7 cellular contexts compared by ENCODE assay signal in the genomic region with DNA sequence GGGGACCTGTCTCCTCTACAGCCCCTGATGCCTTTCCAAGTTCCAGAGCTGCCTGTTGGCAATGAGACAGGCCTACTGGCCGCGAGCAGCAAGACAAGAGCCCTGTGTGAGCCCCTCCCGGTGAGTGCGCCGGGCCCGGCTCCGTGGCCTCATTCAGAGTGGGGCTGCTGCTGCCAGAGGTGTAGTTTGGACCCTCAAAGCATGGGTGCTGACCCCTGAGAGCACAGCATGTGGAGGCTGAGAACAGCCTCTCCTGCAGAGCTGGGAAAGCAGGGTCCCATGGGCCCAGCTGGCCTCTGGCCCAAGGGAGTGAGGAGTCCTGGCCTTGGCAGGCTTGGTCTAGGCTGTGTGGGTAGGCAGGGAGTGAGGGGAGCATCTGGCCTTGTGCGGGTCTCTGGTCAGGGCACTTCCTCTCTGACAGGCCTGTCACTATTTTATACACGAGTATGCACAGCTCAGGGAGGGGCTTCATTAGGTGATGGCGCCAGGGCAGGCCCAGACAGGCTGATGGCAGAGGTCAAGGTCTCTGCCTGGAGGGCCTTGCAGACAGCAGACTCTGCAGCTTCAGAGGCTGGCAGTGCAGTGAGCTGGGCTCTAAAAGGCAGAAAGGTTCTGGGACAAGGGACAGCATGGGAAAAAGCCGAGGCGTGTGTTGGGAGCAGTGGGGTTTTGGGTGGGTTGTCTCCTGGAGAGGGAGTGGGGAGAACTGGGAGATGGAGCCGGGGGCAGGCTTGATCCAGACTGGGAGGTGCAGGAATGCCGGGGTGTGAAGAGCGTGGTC. TPM values are rescaled to one million over a fixed set of nuclear protein-coding genes. Genes with fewer than 3 reads are reported as not detected.
DNase-seq lines count a peak whose midpoint lies in the region; TF ChIP-seq lines count a peak whose summit lies in the region.

No MANE protein-coding gene starts in this region.

- no peaks in the 10 kb centered on the region for H3K27me3 ChIP-seq in MG63

- H3K27me3 Mint-ChIP-seq in Calu3 (ENCODE audit: unreplicated experiment) (no peaks in the 10 kb centered on the region), brain (no peaks in the 10 kb centered on the region), nephron (ENCODE audit: low read depth) (no peaks in the 10 kb centered on the region), HFFc6 (ENCODE audit: insufficient read depth) (peaks cover 4% of the 10 kb centered on the region)

- TF ChIP-seq CTCF in Calu3 (IDR thresholded peaks at IDR 0.05; ENCODE audit: unreplicated experiment) (no peak), brain (conservative IDR thresholded peaks at IDR 0.05) (no peak), nephron (IDR thresholded peaks at IDR 0.05; ENCODE audit: unreplicated experiment in 3 of 3) (no peak), HFFc6 (IDR thresholded peaks at IDR 0.05) (no peak)

- CTCF ChIA-PET in Calu3 (lab: Charles Lee) = no interaction called here

- peak overlapping the region; percentile 30 for H3K27ac Mint-ChIP-seq in Calu3 (ENCODE audit: unreplicated experiment)
- H3K27ac Mint-ChIP-seq in brain = peak overlapping the region in 3 of 5 experiments; percentile 11 to 78 (median 69)
- peak overlapping the region in 2 of 3 experiments; percentile 2 to 76 for H3K27ac Mint-ChIP-seq in nephron
- no peak overlapping the region for H3K27ac Mint-ChIP-seq in HFFc6

- H3K4me3 Mint-ChIP-seq in Calu3 (ENCODE audit: low read depth, unreplicated experiment) (no peak overlapping the region), brain (no peak overlapping the region), nephron (no peak overlapping the region), HFFc6 (no peak overlapping the region)

- intact Hi-C loops in Calu3 (cut with micrococcal nuclease; ENCODE audit: unreplicated experiment) = loop anchor here (10.0 kb wide), 1 partner anchor 95 kb away; no protein-coding TSS in a partner anchor

- TSS peak; percentile 24 for BruUV-seq in Calu3 (replicated peaks; lab: Mats Ljungman, UMichigan)

- no peak overlapping the region for H3K4me3 ChIP-seq in MG63

- H3K9me3 ChIP-seq in MG63 = no peaks in the 10 kb centered on the region

- DNase-seq in Calu3 (no peak), MG63 (peak; percentile 27), HFFc6 (no peak), NCI-H1694 treated with DMSO at 0.1 percent for 48 hours (lab: John Stamatoyannopoulos, UW) (no peak), putamen (ENCODE audit: low spot score) (no peak)

- H3K36me3 Mint-ChIP-seq in Calu3 (ENCODE audit: insufficient read depth, unreplicated experiment) (peaks cover 62% of the 10 kb centered on the region), brain (no peaks in the 10 kb centered on the region), nephron (ENCODE audit: low read depth) (peaks cover 10% of the 10 kb centered on the region), HFFc6 (ENCODE audit: low read depth) (peaks cover 14% of the 10 kb centered on the region)

- H3K9me3 Mint-ChIP-seq in Calu3 (ENCODE audit: low read depth, unreplicated experiment) (no peaks in the 10 kb centered on the region), brain (no peaks in the 10 kb centered on the region), nephron (no peaks in the 10 kb centered on the region), HFFc6 (no peaks in the 10 kb centered on the region)

- peaks cover 9% of the 10 kb centered on the region for H3K36me3 ChIP-seq in MG63

- no peaks in the 10 kb centered on the region for H3K4me1 Mint-ChIP-seq in Calu3 (ENCODE audit: low read depth, unreplicated experiment)
- peaks cover 13% of the 10 kb centered on the region for H3K4me1 Mint-ChIP-seq in brain
- H3K4me1 Mint-ChIP-seq in nephron = no peaks in the 10 kb centered on the region
- peaks cover 21% of the 10 kb centered on the region for H3K4me1 Mint-ChIP-seq in HFFc6 (ENCODE audit: low read depth)

RNA-seq across cellular contexts. Expression of gene ADCY7, which starts 43.4 kb away (rescaled TPM):
- 67.7 and 71.4 TPM in 2 replicates for total RNA-seq in Calu3 (2022)
- total RNA-seq in MG63 (2014; rRNA removed; shearing (Covaris generic); ENCODE audit: low replicate concordance) = 21.5 and 28.0 TPM in 2 replicates
- 0.66 TPM for polyA plus RNA-seq in brain (ENCODE audit: insufficient read depth, low read depth, low replicate concordance)
- total RNA-seq in HFFc6 (2021; fragmentation: NEBNext Ultra II Directional; extraction: Animal tissue kit (Norgen Biotek cat#: 25700)) = 10 to 100 TPM; 32.7 to 48.1 (median 41.9) TPM

RNA-seq across cellular contexts. Expression of gene BRD7, which starts 59.1 kb away (rescaled TPM):
- 96.0 and 98.7 TPM in 2 replicates for total RNA-seq in Calu3 (2022)
- total RNA-seq in MG63 (2014; rRNA removed; shearing (Covaris generic); ENCODE audit: low replicate concordance) = 23.6 and 39.1 TPM in 2 replicates
- polyA plus RNA-seq in brain (ENCODE audit: insufficient read depth, low read depth, low replicate concordance) = 65.3 TPM
- 10 to 100 TPM; 50.5 to 65.0 (median 63.0) TPM for total RNA-seq in HFFc6 (2021; fragmentation: NEBNext Ultra II Directional; extraction: Animal tissue kit (Norgen Biotek cat#: 25700))
